Comparison of ENCODE assay signal across 1 cellular context in the genomic region with DNA sequence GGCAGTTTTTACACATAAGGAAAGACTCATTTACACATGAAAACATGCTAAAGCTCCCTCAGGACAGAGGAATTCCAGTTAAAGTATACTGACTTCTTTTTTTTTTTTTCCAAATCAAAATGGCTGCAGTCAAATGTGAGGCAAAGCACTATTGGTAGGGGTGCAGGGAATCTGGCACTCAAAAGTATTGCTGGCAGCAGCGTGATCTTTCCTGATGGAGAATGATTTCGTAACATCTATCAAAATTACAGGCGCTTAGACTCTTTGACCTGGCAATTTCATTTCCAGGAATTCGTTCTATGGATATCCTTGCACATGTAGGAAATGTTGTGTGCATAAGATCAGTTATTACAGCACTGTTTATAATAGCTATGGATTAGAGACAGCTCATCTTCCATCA.
TF ChIP-seq lines count a peak whose summit lies in the region.

No MANE protein-coding gene starts in this region.

TF ChIP-seq in GM23338, 12 proteins besides CTCF, POLR2A, EP300 and RAD21 (continued from another document):
- TF ChIP-seq JUNB (IDR thresholded peaks at IDR 0.05; ENCODE audit: unreplicated experiment) (no peak), ZNF114 (CRISPR knock-in tag; IDR thresholded peaks at IDR 0.05) (no peak), STAT1 (IDR thresholded peaks at IDR 0.05; ENCODE audit: unreplicated experiment) (no peak), ZNF331 (CRISPR knock-in tag; IDR thresholded peaks at IDR 0.05; ENCODE audit: low read depth) (no peak), EZH2 (IDR thresholded peaks at IDR 0.05; ENCODE audit: low read depth, unreplicated experiment) (no peak), POLR2AphosphoS5 (IDR thresholded peaks at IDR 0.05; ENCODE audit: low read depth) (no peak), EZH2phosphoT487 (IDR thresholded peaks at IDR 0.05; ENCODE audit: unreplicated experiment) (no peak), CREB1 (CRISPR knock-in tag; IDR thresholded peaks at IDR 0.05; ENCODE audit: low read depth) (no peak)
- TF ChIP-seq, protein P1, sequence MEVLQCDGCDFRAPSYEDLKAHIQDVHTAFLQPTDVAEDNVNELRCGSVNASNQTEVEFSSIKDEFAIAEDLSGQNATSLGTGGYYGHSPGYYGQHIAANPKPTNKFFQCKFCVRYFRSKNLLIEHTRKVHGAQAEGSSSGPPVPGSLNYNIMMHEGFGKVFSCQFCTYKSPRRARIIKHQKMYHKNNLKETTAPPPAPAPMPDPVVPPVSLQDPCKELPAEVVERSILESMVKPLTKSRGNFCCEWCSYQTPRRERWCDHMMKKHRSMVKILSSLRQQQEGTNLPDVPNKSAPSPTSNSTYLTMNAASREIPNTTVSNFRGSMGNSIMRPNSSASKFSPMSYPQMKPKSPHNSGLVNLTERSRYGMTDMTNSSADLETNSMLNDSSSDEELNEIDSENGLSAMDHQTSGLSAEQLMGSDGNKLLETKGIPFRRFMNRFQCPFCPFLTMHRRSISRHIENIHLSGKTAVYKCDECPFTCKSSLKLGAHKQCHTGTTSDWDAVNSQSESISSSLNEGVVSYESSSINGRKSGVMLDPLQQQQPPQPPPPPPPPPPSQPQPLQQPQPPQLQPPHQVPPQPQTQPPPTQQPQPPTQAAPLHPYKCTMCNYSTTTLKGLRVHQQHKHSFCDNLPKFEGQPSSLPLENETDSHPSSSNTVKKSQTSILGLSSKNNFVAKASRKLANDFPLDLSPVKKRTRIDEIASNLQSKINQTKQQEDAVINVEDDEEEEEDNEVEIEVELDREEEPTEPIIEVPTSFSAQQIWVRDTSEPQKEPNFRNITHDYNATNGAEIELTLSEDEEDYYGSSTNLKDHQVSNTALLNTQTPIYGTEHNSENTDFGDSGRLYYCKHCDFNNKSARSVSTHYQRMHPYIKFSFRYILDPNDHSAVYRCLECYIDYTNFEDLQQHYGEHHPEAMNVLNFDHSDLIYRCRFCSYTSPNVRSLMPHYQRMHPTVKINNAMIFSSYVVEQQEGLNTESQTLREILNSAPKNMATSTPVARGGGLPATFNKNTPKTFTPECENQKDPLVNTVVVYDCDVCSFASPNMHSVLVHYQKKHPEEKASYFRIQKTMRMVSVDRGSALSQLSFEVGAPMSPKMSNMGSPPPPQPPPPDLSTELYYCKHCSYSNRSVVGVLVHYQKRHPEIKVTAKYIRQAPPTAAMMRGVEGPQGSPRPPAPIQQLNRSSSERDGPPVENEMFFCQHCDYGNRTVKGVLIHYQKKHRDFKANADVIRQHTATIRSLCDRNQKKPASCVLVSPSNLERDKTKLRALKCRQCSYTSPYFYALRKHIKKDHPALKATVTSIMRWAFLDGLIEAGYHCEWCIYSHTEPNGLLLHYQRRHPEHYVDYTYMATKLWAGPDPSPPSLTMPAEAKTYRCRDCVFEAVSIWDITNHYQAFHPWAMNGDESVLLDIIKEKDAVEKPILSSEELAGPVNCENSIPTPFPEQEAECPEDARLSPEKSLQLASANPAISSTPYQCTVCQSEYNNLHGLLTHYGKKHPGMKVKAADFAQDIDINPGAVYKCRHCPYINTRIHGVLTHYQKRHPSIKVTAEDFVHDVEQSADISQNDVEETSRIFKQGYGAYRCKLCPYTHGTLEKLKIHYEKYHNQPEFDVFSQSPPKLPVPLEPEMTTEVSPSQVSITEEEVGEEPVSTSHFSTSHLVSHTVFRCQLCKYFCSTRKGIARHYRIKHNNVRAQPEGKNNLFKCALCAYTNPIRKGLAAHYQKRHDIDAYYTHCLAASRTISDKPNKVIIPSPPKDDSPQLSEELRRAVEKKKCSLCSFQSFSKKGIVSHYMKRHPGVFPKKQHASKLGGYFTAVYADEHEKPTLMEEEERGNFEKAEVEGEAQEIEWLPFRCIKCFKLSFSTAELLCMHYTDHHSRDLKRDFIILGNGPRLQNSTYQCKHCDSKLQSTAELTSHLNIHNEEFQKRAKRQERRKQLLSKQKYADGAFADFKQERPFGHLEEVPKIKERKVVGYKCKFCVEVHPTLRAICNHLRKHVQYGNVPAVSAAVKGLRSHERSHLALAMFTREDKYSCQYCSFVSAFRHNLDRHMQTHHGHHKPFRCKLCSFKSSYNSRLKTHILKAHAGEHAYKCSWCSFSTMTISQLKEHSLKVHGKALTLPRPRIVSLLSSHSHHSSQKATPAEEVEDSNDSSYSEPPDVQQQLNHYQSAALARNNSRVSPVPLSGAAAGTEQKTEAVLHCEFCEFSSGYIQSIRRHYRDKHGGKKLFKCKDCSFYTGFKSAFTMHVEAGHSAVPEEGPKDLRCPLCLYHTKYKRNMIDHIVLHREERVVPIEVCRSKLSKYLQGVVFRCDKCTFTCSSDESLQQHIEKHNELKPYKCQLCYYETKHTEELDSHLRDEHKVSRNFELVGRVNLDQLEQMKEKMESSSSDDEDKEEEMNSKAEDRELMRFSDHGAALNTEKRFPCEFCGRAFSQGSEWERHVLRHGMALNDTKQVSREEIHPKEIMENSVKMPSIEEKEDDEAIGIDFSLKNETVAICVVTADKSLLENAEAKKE (CRISPR knock-in tag; IDR thresholded peaks at IDR 0.05): no peak
- TF ChIP-seq, protein P2, sequence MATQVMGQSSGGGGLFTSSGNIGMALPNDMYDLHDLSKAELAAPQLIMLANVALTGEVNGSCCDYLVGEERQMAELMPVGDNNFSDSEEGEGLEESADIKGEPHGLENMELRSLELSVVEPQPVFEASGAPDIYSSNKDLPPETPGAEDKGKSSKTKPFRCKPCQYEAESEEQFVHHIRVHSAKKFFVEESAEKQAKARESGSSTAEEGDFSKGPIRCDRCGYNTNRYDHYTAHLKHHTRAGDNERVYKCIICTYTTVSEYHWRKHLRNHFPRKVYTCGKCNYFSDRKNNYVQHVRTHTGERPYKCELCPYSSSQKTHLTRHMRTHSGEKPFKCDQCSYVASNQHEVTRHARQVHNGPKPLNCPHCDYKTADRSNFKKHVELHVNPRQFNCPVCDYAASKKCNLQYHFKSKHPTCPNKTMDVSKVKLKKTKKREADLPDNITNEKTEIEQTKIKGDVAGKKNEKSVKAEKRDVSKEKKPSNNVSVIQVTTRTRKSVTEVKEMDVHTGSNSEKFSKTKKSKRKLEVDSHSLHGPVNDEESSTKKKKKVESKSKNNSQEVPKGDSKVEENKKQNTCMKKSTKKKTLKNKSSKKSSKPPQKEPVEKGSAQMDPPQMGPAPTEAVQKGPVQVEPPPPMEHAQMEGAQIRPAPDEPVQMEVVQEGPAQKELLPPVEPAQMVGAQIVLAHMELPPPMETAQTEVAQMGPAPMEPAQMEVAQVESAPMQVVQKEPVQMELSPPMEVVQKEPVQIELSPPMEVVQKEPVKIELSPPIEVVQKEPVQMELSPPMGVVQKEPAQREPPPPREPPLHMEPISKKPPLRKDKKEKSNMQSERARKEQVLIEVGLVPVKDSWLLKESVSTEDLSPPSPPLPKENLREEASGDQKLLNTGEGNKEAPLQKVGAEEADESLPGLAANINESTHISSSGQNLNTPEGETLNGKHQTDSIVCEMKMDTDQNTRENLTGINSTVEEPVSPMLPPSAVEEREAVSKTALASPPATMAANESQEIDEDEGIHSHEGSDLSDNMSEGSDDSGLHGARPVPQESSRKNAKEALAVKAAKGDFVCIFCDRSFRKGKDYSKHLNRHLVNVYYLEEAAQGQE (IDR thresholded peaks at IDR 0.05; ENCODE audit: unreplicated experiment): no peak
